ENCODE assay signal across 23 cellular contexts in genomic region chr10:43064331-43065075, GRCh38. TPM values are rescaled to one million over a fixed set of nuclear protein-coding genes. Genes with fewer than 3 reads are reported as not detected.
"Had no signal": no experiment of that assay in that cellular context is flagged by ENCODE, and none has a peak within 500 bp of the region (broad histone marks: within the 10 kb centered on the region; RNA-seq: fewer than 3 reads in every experiment).

No MANE protein-coding gene starts in this region.

- H3K9me3 Mint-ChIP-seq: activated naive CD4-positive, alpha-beta T cell treated with anti-CD3 and anti-CD28 coated beads, Interleukin-2, amount 10 ng/mL, durations not matched to agents 7 days and 5 days; activated naive CD8-positive, alpha-beta T cell treated with anti-CD3 and anti-CD28 coated beads, Interleukin-2, amount 10 ng/mL, durations not matched to agents 7 days and 5 days; brain; mesothelial cell of epicardium; naive B cell; nephron progenitor cell had no signal

- H3K4me1 ChIP-seq: ascending aorta, esophagus muscularis mucosa, foreskin keratinocyte, right atrium auricular region had no signal

- H3K27ac Mint-ChIP-seq: activated naive CD4-positive, alpha-beta T cell treated with anti-CD3 and anti-CD28 coated beads, Interleukin-2, amount 10 ng/mL, durations not matched to agents 7 days and 5 days; mesothelial cell of epicardium; nephron progenitor cell had no signal

- H3K27me3 Mint-ChIP-seq: activated naive CD8-positive, alpha-beta T cell treated with anti-CD3 and anti-CD28 coated beads, Interleukin-2, amount 10 ng/mL, durations not matched to agents 7 days and 5 days had no signal

- H3K36me3 Mint-ChIP-seq: activated naive CD4-positive, alpha-beta T cell treated with anti-CD3 and anti-CD28 coated beads, Interleukin-2, amount 10 ng/mL, durations not matched to agents 7 days and 5 days; activated naive CD8-positive, alpha-beta T cell treated with anti-CD3 and anti-CD28 coated beads, Interleukin-2, amount 10 ng/mL, durations not matched to agents 7 days and 5 days; brain; mesothelial cell of epicardium; naive B cell had no signal

- H3K27ac ChIP-seq: ascending aorta, cardiac muscle cell, esophagus muscularis mucosa, foreskin keratinocyte, heart left ventricle, right atrium auricular region, thoracic aorta had no signal

- H3K4me1 Mint-ChIP-seq: activated naive CD4-positive, alpha-beta T cell treated with anti-CD3 and anti-CD28 coated beads, Interleukin-2, amount 10 ng/mL, durations not matched to agents 7 days and 5 days; activated naive CD8-positive, alpha-beta T cell treated with anti-CD3 and anti-CD28 coated beads, Interleukin-2, amount 10 ng/mL, durations not matched to agents 7 days and 5 days had no signal

- DNase-seq: activated CD4-positive, alpha-beta T cell treated with anti-CD3 and anti-CD28 coated beads for 4 hours; activated CD4-positive, alpha-beta T cell treated with anti-CD3 and anti-CD28 coated beads, Interleukin-2, amount 50 U/mL, for 48 hours; activated CD8-positive, alpha-beta memory T cell treated with anti-CD3 and anti-CD28 coated beads, Interleukin-2, amount 50 U/mL, for 4 hours; activated gamma-delta T cell; activated naive CD4-positive, alpha-beta T cell treated with anti-CD3 and anti-CD28 coated beads, Interleukin-2, amount 10 ng/mL, durations not matched to agents 7 days and 5 days; activated naive CD8-positive, alpha-beta T cell treated with anti-CD3 and anti-CD28 coated beads, Interleukin-2, amount 10 ng/mL, durations not matched to agents 7 days and 5 days; activated T-cell treated with anti-CD3 and anti-CD28 coated beads, Interleukin-2, amount 50 U/mL, for 1 hour; foreskin keratinocyte; mammary epithelial cell; naive B cell; nephron progenitor cell; occipital lobe; stimulated activated naive CD4-positive, alpha-beta T cell treated with Interleukin-2 at 50 U/mL for 16 hours; T-helper 1 cell; trophoblast cell had no signal

- ATAC-seq: foreskin keratinocyte, heart left ventricle had no signal

- H3K4me3 Mint-ChIP-seq: activated naive CD4-positive, alpha-beta T cell treated with anti-CD3 and anti-CD28 coated beads, Interleukin-2, amount 10 ng/mL, durations not matched to agents 7 days and 5 days; activated naive CD8-positive, alpha-beta T cell treated with anti-CD3 and anti-CD28 coated beads, Interleukin-2, amount 10 ng/mL, durations not matched to agents 7 days and 5 days; brain; mesothelial cell of epicardium; naive B cell; nephron progenitor cell had no signal

- H3K36me3 ChIP-seq: ascending aorta, cardiac muscle cell, esophagus muscularis mucosa, heart left ventricle, right atrium auricular region, thoracic aorta had no signal

- H3K9me3 ChIP-seq: ascending aorta, esophagus muscularis mucosa, heart left ventricle, right atrium auricular region, thoracic aorta had no signal

- H3K4me3 ChIP-seq: ascending aorta, cardiac muscle cell, esophagus muscularis mucosa, heart left ventricle, right atrium auricular region, thoracic aorta had no signal

- H3K27me3 ChIP-seq: ascending aorta, cardiac muscle cell, right atrium auricular region had no signal

RNA-seq across cellular contexts. Expression of gene RET, which starts 12.4 kb away (rescaled TPM):
- total RNA-seq: ascending aorta had no signal
- polyA plus RNA-seq: cardiac muscle cell had no signal
